Comparison of ENCODE assay signal across 13 cellular contexts in the genomic region with DNA sequence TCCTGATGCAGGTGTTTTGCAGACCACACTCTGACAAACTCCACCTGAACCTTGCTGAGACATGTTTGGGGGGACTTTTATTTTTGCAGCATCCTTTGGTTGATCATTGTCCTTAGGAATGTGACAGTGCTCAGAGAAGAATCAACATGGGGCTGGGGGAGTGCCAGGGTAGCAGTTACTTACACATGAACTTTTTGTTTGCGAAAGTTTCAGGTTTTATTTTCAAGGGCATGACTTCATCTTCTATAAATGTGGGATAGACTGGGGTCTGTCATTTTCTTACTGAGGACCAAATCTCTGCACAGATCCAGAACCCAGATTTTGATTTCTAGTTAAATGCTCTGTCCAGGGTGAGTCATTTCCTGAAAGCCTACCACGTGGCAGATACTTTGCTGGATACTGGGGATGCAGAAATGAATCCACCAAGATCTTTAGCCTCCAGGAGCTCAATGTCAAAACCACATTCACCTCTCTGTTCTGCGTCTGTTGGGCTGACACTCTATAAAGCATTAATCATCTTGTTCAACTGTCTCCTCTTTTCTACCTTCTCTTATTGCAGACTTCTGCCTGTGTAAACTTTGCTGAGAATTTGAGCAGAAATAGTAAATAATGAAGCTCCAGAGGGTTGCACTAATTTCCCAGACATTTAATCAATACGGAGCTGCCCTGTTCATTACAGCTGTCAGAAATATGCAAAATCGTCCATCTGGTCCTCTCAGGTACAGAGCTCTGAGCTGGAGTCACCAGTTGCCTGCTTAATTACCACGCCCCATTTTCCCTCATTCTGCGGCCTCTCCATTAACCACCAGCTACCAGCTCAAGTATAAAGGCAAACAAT.
A peak's percentile ranks its signal among the peaks of the same experiment; 100 is the strongest.
DNase-seq lines count a peak whose midpoint lies in the region; ATAC-seq and TF ChIP-seq lines count a peak whose summit lies in the region.
"Had no signal": no experiment of that assay in that cellular context is flagged by ENCODE, and none has a peak within 500 bp of the region (broad histone marks: within the 10 kb centered on the region; RNA-seq: fewer than 3 reads in every experiment).

No MANE protein-coding gene starts in this region.

- no peak overlapping the region for H3K4me3 Mint-ChIP-seq in HFFc6
- H3K4me3 Mint-ChIP-seq: activated CD8-positive, alpha-beta T cell treated with anti-CD3 and anti-CD28 coated beads for 36 hours; activated naive CD4-positive, alpha-beta T cell treated with anti-CD3 and anti-CD28 coated beads, Interleukin-2, amount 50 U/mL, for 24 hours had no signal

- peaks cover 10% of the 10 kb centered on the region for H3K27me3 Mint-ChIP-seq in HFFc6 (ENCODE audit: insufficient read depth)

- ATAC-seq in RWPE2 (ENCODE audit: low read depth): peak; percentile 89
- ATAC-seq in GM21786 (IDR thresholded peaks at IDR 0.05; ENCODE audit: unreplicated experiment): no peak
- ATAC-seq: activated CD8-positive, alpha-beta T cell treated with anti-CD3 and anti-CD28 coated beads for 36 hours had no signal

- TF ChIP-seq CTCF in HFFc6 (IDR thresholded peaks at IDR 0.05): no peak
- no peak for TF ChIP-seq CTCF in RWPE2 (IDR thresholded peaks at IDR 0.05; ENCODE audit: poor library complexity, severe bottlenecking)
- TF ChIP-seq CTCF in foreskin fibroblast (IDR thresholded peaks at IDR 0.05; ENCODE audit: low read depth, low read length): no peak

- H3K9me3 ChIP-seq in RWPE2 (ENCODE audit: severe bottlenecking): no peaks in the 10 kb centered on the region

- H3K9me3 Mint-ChIP-seq in HFFc6: no peaks in the 10 kb centered on the region
- H3K9me3 Mint-ChIP-seq: activated CD8-positive, alpha-beta T cell treated with anti-CD3 and anti-CD28 coated beads for 36 hours; activated naive CD4-positive, alpha-beta T cell treated with anti-CD3 and anti-CD28 coated beads, Interleukin-2, amount 50 U/mL, for 24 hours had no signal

- no peaks in the 10 kb centered on the region for H3K36me3 ChIP-seq in RWPE2 (ENCODE audit: low read depth)

- H3K27ac Mint-ChIP-seq in HFFc6: no peak overlapping the region
- H3K27ac Mint-ChIP-seq: activated CD8-positive, alpha-beta T cell treated with anti-CD3 and anti-CD28 coated beads for 36 hours; activated naive CD4-positive, alpha-beta T cell treated with anti-CD3 and anti-CD28 coated beads, Interleukin-2, amount 50 U/mL, for 24 hours had no signal

- H3K4me3 ChIP-seq in RWPE2 (ENCODE audit: severe bottlenecking) (no peak overlapping the region), foreskin fibroblast (ENCODE audit: low read depth in 1 of 2, low read length in 2 of 2) (no peak overlapping the region)

- H3K4me1 Mint-ChIP-seq in HFFc6 (ENCODE audit: low read depth): peaks cover 14% of the 10 kb centered on the region
- H3K4me1 Mint-ChIP-seq: activated naive CD4-positive, alpha-beta T cell treated with anti-CD3 and anti-CD28 coated beads, Interleukin-2, amount 50 U/mL, for 24 hours had no signal

- H3K4me1 ChIP-seq in RWPE2 (ENCODE audit: insufficient read depth, poor library complexity, severe bottlenecking): peaks cover 15% of the 10 kb centered on the region

- no peaks in the 10 kb centered on the region for H3K27me3 ChIP-seq in RWPE2 (ENCODE audit: insufficient read depth, poor library complexity, severe bottlenecking)

- peak; percentile 73 for DNase-seq in A172 (ENCODE audit: low spot score)
- peak; percentile 34 for DNase-seq in HFFc6
- DNase-seq in RWPE2 (ENCODE audit: low spot score): no peak
- peak; percentile 21 to 50 for DNase-seq in foreskin fibroblast
- no peak for DNase-seq in NCI-H128 (lab: John Stamatoyannopoulos, UW; ENCODE audit: unreplicated experiment)
- no peak for DNase-seq in LoVo (ENCODE audit: low spot score)
- DNase-seq in stimulated activated CD4-positive, alpha-beta T cell treated with anti-CD3 and anti-CD28 coated beads, Interleukin-15, amount 100 ng/mL, for 24 hours: no peak
- DNase-seq: activated CD8-positive, alpha-beta T cell treated with anti-CD3 and anti-CD28 coated beads for 36 hours; erythroblast; NCI-H2107; right cardiac atrium had no signal

- H3K36me3 Mint-ChIP-seq in HFFc6 (ENCODE audit: low read depth): no peaks in the 10 kb centered on the region
- H3K36me3 Mint-ChIP-seq: activated naive CD4-positive, alpha-beta T cell treated with anti-CD3 and anti-CD28 coated beads, Interleukin-2, amount 50 U/mL, for 24 hours had no signal

- peak overlapping the region; percentile 23 for H3K27ac ChIP-seq in RWPE2 (ENCODE audit: poor library complexity, severe bottlenecking)

Comparison
In these comparisons a context has a peak if more than half of its experiments do, and no peak if none do; other contexts are left out.
1. DNase-seq: peak in A172 (single experiment), HFFc6 (single experiment) and foreskin fibroblast (2 of 2); none in RWPE2 (single experiment), NCI-H128 (single experiment), LoVo (single experiment) and stimulated activated CD4-positive, alpha-beta T cell treated with anti-CD3 and anti-CD28 coated beads, Interleukin-15, amount 100 ng/mL, for 24 hours (single experiment).